ENCODE assay signal across 21 cellular contexts in the genomic region with DNA sequence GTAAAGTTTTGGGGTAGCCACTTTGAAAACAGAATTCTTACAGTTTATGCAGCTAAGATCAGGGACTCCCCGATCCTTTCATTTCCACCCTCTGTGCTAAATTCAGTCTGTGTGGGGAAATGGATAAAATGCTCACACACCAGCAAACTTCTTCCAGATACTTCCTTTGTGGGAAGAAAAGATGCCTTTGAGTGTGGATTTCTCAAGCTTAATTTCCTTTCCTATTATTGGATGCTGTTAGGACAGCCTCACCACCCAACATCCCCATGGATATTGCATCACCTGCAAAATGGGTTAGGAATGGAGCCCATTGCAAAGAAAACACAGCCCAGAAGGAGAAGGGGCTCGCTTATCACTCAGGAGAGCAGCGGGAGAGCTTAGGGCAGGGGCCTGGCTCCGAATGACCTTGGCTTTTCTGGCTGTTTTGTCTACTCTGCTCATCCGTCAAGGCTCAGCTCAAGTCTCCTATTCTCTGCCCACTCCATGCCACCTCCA.
"Had no signal": no experiment of that assay in that cellular context is flagged by ENCODE, and none has a peak within 500 bp of the region (broad histone marks: within the 10 kb centered on the region; RNA-seq: fewer than 3 reads in every experiment).

No MANE protein-coding gene starts in this region.

- H3K27me3 Mint-ChIP-seq: activated CD4-positive, alpha-beta memory T cell treated with anti-CD3 and anti-CD28 coated beads, Interleukin-2, amount 10 ng/mL, durations not matched to agents 7 days and 5 days; activated CD4-positive, alpha-beta T cell treated with anti-CD3 and anti-CD28 coated beads, Interleukin-2, amount 10 ng/mL, durations not matched to agents 24 days and 14 days; naive thymus-derived CD4-positive, alpha-beta T cell; stimulated activated naive CD8-positive, alpha-beta T cell treated with anti-CD3 and anti-CD28 coated beads, Interleukin-15, amount 100 ng/mL, for 72 hours had no signal

- H3K9me3 Mint-ChIP-seq: neural progenitor cell; T-helper 1 cell treated with Interleukin-12 subunit alpha and Interleukin-12 subunit beta and Interleukin-4 antibody, amounts not matched to agents 30 μg/mL and 1 μg/mL, for 36 hours had no signal

- H3K9me3 ChIP-seq: body of pancreas, lower lobe of right lung, tibial artery, uterus had no signal

- H3K36me3 ChIP-seq: cardiac muscle cell, lower lobe of right lung, neural progenitor cell, tibial artery, uterus had no signal

- H3K27ac Mint-ChIP-seq: activated CD4-positive, alpha-beta memory T cell treated with anti-CD3 and anti-CD28 coated beads, Interleukin-2, amount 10 ng/mL, durations not matched to agents 7 days and 5 days; activated CD4-positive, alpha-beta T cell treated with anti-CD3 and anti-CD28 coated beads, Interleukin-2, amount 10 ng/mL, durations not matched to agents 24 days and 14 days; activated naive CD4-positive, alpha-beta T cell treated with anti-CD3 and anti-CD28 coated beads, Interleukin-2, amount 10 ng/mL, durations not matched to agents 7 days and 5 days; naive thymus-derived CD4-positive, alpha-beta T cell; neural progenitor cell; stimulated activated naive CD8-positive, alpha-beta T cell treated with anti-CD3 and anti-CD28 coated beads, Interleukin-15, amount 100 ng/mL, for 72 hours; T-helper 1 cell treated with Interleukin-12 subunit alpha and Interleukin-12 subunit beta and Interleukin-4 antibody, amounts not matched to agents 30 μg/mL and 1 μg/mL, for 36 hours had no signal

- H3K4me2 ChIP-seq: neural progenitor cell had no signal

- DNase-seq: activated CD4-positive, alpha-beta memory T cell treated with anti-CD3 and anti-CD28 coated beads, Interleukin-2, amount 10 ng/mL, durations not matched to agents 7 days and 5 days; activated CD4-positive, alpha-beta T cell treated with anti-CD3 and anti-CD28 coated beads, Interleukin-2, amount 10 ng/mL, durations not matched to agents 24 days and 14 days; activated effector memory CD4-positive, alpha-beta T cell treated with anti-CD3 and anti-CD28 coated beads, Interleukin-2, amount 50 U/mL, for 16 hours; activated naive CD4-positive, alpha-beta T cell treated with anti-CD3 and anti-CD28 coated beads, Interleukin-2, amount 10 ng/mL, durations not matched to agents 7 days and 5 days; body of pancreas; cortex of kidney; foreskin fibroblast; kidney; lower lobe of right lung; naive thymus-derived CD4-positive, alpha-beta T cell; retina; stimulated activated CD4-positive, alpha-beta T cell treated with anti-CD3 and anti-CD28 coated beads, Interleukin-12 subunit alpha, Interleukin-12 subunit beta, amount 100 ng/mL, for 4 hours; stimulated activated naive CD8-positive, alpha-beta T cell treated with anti-CD3 and anti-CD28 coated beads, Interleukin-15, amount 100 ng/mL, for 72 hours; T1000; tibial artery; uterus had no signal

- H2AFZ ChIP-seq: neural progenitor cell had no signal

- H3K27me3 ChIP-seq: body of pancreas, cardiac muscle cell, neural progenitor cell, uterus had no signal

- H3K4me1 ChIP-seq: uterus had no signal

- H3K36me3 Mint-ChIP-seq: activated naive CD4-positive, alpha-beta T cell treated with anti-CD3 and anti-CD28 coated beads, Interleukin-2, amount 10 ng/mL, durations not matched to agents 7 days and 5 days; neural progenitor cell had no signal

- FAIRE-seq: endometrium, kidney had no signal

- H3K27ac ChIP-seq: body of pancreas, cardiac muscle cell, lower lobe of right lung, neural progenitor cell, tibial artery, uterus had no signal

- H3K4me3 Mint-ChIP-seq: activated CD4-positive, alpha-beta memory T cell treated with anti-CD3 and anti-CD28 coated beads, Interleukin-2, amount 10 ng/mL, durations not matched to agents 7 days and 5 days; activated CD4-positive, alpha-beta T cell treated with anti-CD3 and anti-CD28 coated beads, Interleukin-2, amount 10 ng/mL, durations not matched to agents 24 days and 14 days; activated naive CD4-positive, alpha-beta T cell treated with anti-CD3 and anti-CD28 coated beads, Interleukin-2, amount 10 ng/mL, durations not matched to agents 7 days and 5 days; naive thymus-derived CD4-positive, alpha-beta T cell; neural progenitor cell; stimulated activated naive CD8-positive, alpha-beta T cell treated with anti-CD3 and anti-CD28 coated beads, Interleukin-15, amount 100 ng/mL, for 72 hours; T-helper 1 cell treated with Interleukin-12 subunit alpha and Interleukin-12 subunit beta and Interleukin-4 antibody, amounts not matched to agents 30 μg/mL and 1 μg/mL, for 36 hours had no signal

- H3K9ac ChIP-seq: neural progenitor cell had no signal

- ATAC-seq: activated CD4-positive, CD25-positive, alpha-beta regulatory T cell treated with anti-CD3 and anti-CD28 coated beads, Interleukin-2, amount 50 U/mL, for 24 hours; body of pancreas; lower lobe of right lung; naive thymus-derived CD4-positive, alpha-beta T cell; stimulated activated naive CD8-positive, alpha-beta T cell treated with anti-CD3 and anti-CD28 coated beads, Interleukin-15, amount 100 ng/mL, for 72 hours had no signal

- H3K4me3 ChIP-seq: body of pancreas, cardiac muscle cell, lower lobe of right lung, neural progenitor cell, tibial artery, uterus had no signal
